ENCODE assay signal across 8 cellular contexts in the genomic region with DNA sequence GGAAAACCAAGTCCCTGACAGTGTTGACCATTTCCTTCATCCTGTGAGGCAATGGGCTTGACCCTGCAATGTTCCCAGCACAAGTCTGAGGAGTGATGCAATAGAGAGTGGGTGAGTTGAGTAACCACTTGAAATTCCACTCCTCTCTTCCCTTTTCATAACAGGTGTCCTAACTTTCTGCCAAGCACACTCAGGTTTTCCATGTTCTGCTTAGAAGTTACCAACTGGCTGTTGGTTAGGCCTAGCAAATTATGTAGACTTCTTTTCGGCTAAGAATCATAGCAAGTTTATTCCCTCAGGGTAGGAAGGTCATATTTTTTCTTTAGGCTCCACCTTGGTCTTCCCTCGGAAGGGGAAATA. TPM values are rescaled to one million over a fixed set of nuclear protein-coding genes. Genes with fewer than 3 reads are reported as not detected.
DNase-seq lines count a peak whose midpoint lies in the region; ATAC-seq and TF ChIP-seq lines count a peak whose summit lies in the region.

No MANE protein-coding gene starts in this region.

- no peaks in the 10 kb centered on the region for H3K27me3 Mint-ChIP-seq in osteocyte (ENCODE audit: unreplicated experiment)
- peaks cover 35% of the 10 kb centered on the region for H3K27me3 Mint-ChIP-seq in activated naive CD4-positive, alpha-beta T cell treated with anti-CD3 and anti-CD28 coated beads, Interleukin-2, amount 10 ng/mL, durations not matched to agents 7 days and 5 days

- CTCF ChIA-PET in activated naive CD4-positive, alpha-beta T cell treated with anti-CD3 and anti-CD28 coated beads, Interleukin-2, amount 10 ng/mL, durations not matched to agents 7 days and 5 days (lab: Charles Lee): interaction anchor here (0.8 to 7.3 kb wide), 14 partner anchors 10 to 286 kb away, joined by 3 to 96 read pairs (median 4); no protein-coding TSS in a partner anchor

- no peak for ATAC-seq in HG03280 (IDR thresholded peaks at IDR 0.05; ENCODE audit: unreplicated experiment)

- H3K4me3 Mint-ChIP-seq in osteocyte (ENCODE audit: unreplicated experiment): no peak overlapping the region
- no peak overlapping the region for H3K4me3 Mint-ChIP-seq in activated naive CD4-positive, alpha-beta T cell treated with anti-CD3 and anti-CD28 coated beads, Interleukin-2, amount 10 ng/mL, durations not matched to agents 7 days and 5 days

- H3K9me3 Mint-ChIP-seq in osteocyte (ENCODE audit: unreplicated experiment): no peaks in the 10 kb centered on the region
- H3K9me3 Mint-ChIP-seq in activated naive CD4-positive, alpha-beta T cell treated with anti-CD3 and anti-CD28 coated beads, Interleukin-2, amount 10 ng/mL, durations not matched to agents 7 days and 5 days: no peaks in the 10 kb centered on the region

- no peak overlapping the region for H3K4me3 ChIP-seq in epithelial cell of proximal tubule (ENCODE audit: low read depth, low read length)

- H3K27ac Mint-ChIP-seq in osteocyte (ENCODE audit: unreplicated experiment): peak overlapping the region; percentile 52
- no peak overlapping the region for H3K27ac Mint-ChIP-seq in activated naive CD4-positive, alpha-beta T cell treated with anti-CD3 and anti-CD28 coated beads, Interleukin-2, amount 10 ng/mL, durations not matched to agents 7 days and 5 days

- TF ChIP-seq CTCF in epithelial cell of proximal tubule (conservative IDR thresholded peaks at IDR 0.05; ENCODE audit: low read depth, low read length) (no peak), osteocyte (IDR thresholded peaks at IDR 0.05) (no peak)

- DNase-seq in EH (ENCODE audit: low read depth) (peak; percentile 90), NCI-H510A treated with DMSO at 0.1 percent for 48 hours (lab: John Stamatoyannopoulos, UW) (peak; percentile 68), epithelial cell of proximal tubule (ENCODE audit: low read depth) (peak; percentile 97), osteocyte (ENCODE audit: extremely low spot score, unreplicated experiment) (no peak), GM19240 (ENCODE audit: insufficient read length, low spot score) (no peak), DMS 273 (lab: John Stamatoyannopoulos, UW; ENCODE audit: unreplicated experiment) (no peak)
- DNase-seq in activated naive CD4-positive, alpha-beta T cell treated with anti-CD3 and anti-CD28 coated beads, Interleukin-2, amount 10 ng/mL, durations not matched to agents 7 days and 5 days: no peak

- H3K36me3 Mint-ChIP-seq in osteocyte (ENCODE audit: unreplicated experiment): no peaks in the 10 kb centered on the region
- H3K36me3 Mint-ChIP-seq in activated naive CD4-positive, alpha-beta T cell treated with anti-CD3 and anti-CD28 coated beads, Interleukin-2, amount 10 ng/mL, durations not matched to agents 7 days and 5 days: no peaks in the 10 kb centered on the region

- peaks cover 36% of the 10 kb centered on the region for H3K4me1 Mint-ChIP-seq in osteocyte (ENCODE audit: unreplicated experiment)
- peaks cover 48% of the 10 kb centered on the region for H3K4me1 Mint-ChIP-seq in activated naive CD4-positive, alpha-beta T cell treated with anti-CD3 and anti-CD28 coated beads, Interleukin-2, amount 10 ng/mL, durations not matched to agents 7 days and 5 days

RNA-seq across cellular contexts. Expression of gene GNLY, which starts 11.5 kb away (rescaled TPM):
- total RNA-seq in epithelial cell of proximal tubule (not detected in 2 replicates), osteocyte (not detected in 2 replicates)

RNA-seq across cellular contexts. Expression of gene SFTPB, which starts 37.7 kb away (rescaled TPM):
- total RNA-seq in epithelial cell of proximal tubule: not detected in 2 replicates
- not detected in 2 replicates for total RNA-seq in osteocyte

RNA-seq across cellular contexts. Expression of gene ATOH8, which starts 48.1 kb away (rescaled TPM):
- 0.52 and 0.94 TPM in 2 replicates for total RNA-seq in epithelial cell of proximal tubule
- 5.9 and 7.1 TPM in 2 replicates for total RNA-seq in osteocyte

Comparison
In these comparisons a context has a peak if more than half of its experiments do, and no peak if none do; other contexts are left out.
1. DNase-seq: peak in EH (single experiment), NCI-H510A treated with DMSO at 0.1 percent for 48 hours (single experiment) and epithelial cell of proximal tubule (single experiment); none in osteocyte (single experiment), GM19240 (single experiment), DMS 273 (single experiment) and activated naive CD4-positive, alpha-beta T cell treated with anti-CD3 and anti-CD28 coated beads, Interleukin-2, amount 10 ng/mL, durations not matched to agents 7 days and 5 days (single experiment).